In genomic region chr6:20212392-20213111, GRCh38 we compare ENCODE assay signal across 8 cellular contexts. TPM values are rescaled to one million over a fixed set of nuclear protein-coding genes. Genes with fewer than 3 reads are reported as not detected.
A peak's percentile ranks its signal among the peaks of the same experiment; 100 is the strongest.
DNase-seq lines count a peak whose midpoint lies in the region; ATAC-seq and TF ChIP-seq lines count a peak whose summit lies in the region.

A gene with protein sequence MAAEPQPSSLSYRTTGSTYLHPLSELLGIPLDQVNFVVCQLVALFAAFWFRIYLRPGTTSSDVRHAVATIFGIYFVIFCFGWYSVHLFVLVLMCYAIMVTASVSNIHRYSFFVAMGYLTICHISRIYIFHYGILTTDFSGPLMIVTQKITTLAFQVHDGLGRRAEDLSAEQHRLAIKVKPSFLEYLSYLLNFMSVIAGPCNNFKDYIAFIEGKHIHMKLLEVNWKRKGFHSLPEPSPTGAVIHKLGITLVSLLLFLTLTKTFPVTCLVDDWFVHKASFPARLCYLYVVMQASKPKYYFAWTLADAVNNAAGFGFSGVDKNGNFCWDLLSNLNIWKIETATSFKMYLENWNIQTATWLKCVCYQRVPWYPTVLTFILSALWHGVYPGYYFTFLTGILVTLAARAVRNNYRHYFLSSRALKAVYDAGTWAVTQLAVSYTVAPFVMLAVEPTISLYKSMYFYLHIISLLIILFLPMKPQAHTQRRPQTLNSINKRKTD (minus strand): TSS chr6:20212469. CDS start chr6:20212234, 235 bp downstream.

- peak within 1 kb of the TSS; percentile 93 for H4K8ac ChIP-seq in mesenchymal stem cell (ENCODE audit: low read length)

- H3K79me1 ChIP-seq in mesenchymal stem cell (replicated peaks; ENCODE audit: low read length, poor library complexity, severe bottlenecking), result peaks cover 4% of the 10 kb centered on the region

- H3K27ac Mint-ChIP-seq in CD14-positive monocyte, result peak within 1 kb of the TSS; percentile 93 to 98 (median 97)
- peak within 1 kb of the TSS; percentile 95 for H3K27ac Mint-ChIP-seq in activated CD4-positive, alpha-beta memory T cell treated with anti-CD3 and anti-CD28 coated beads, Interleukin-2, amount 10 ng/mL, durations not matched to agents 7 days and 5 days

- intact Hi-C loops in CD14-positive monocyte (cut with micrococcal nuclease), result loop anchor here in 1 of 2 donors (5.0 to 10.0 kb wide), 2 partner anchors 45 to 88 kb away; no protein-coding TSS in a partner anchor

- H3K18ac ChIP-seq in mesenchymal stem cell (ENCODE audit: low read depth in 1 of 2, low read length in 2 of 2), result peak within 1 kb of the TSS; percentile 79 to 83

- CTCF ChIA-PET in activated CD4-positive, alpha-beta memory T cell treated with anti-CD3 and anti-CD28 coated beads, Interleukin-2, amount 10 ng/mL, durations not matched to agents 7 days and 5 days (lab: Charles Lee), result interaction anchor here (0.7 to 3.2 kb wide), 10 partner anchors 9 to 322 kb away, joined by 3 to 18 read pairs (median 4); partner anchors contain the start of gene CDKAL1

- no peaks in the 10 kb centered on the region for H3K36me3 Mint-ChIP-seq in CD14-positive monocyte
- H3K36me3 Mint-ChIP-seq in activated CD4-positive, alpha-beta memory T cell treated with anti-CD3 and anti-CD28 coated beads, Interleukin-2, amount 10 ng/mL, durations not matched to agents 7 days and 5 days (ENCODE audit: low read depth), result peaks cover 3% of the 10 kb centered on the region

- H4K91ac ChIP-seq in mesenchymal stem cell (ENCODE audit: low read length), result peak within 1 kb of the TSS; percentile 47

- no peak for TF ChIP-seq CTCF in CD14-positive monocyte (IDR thresholded peaks at IDR 0.05)

- H3K9me3 Mint-ChIP-seq in CD14-positive monocyte, result no peaks in the 10 kb centered on the region
- no peaks in the 10 kb centered on the region for H3K9me3 Mint-ChIP-seq in activated CD4-positive, alpha-beta memory T cell treated with anti-CD3 and anti-CD28 coated beads, Interleukin-2, amount 10 ng/mL, durations not matched to agents 7 days and 5 days

- peak within 1 kb of the TSS; percentile 44 for H2BK15ac ChIP-seq in mesenchymal stem cell (ENCODE audit: low read depth, poor library complexity, severe bottlenecking)

- H2AK5ac ChIP-seq in mesenchymal stem cell (ENCODE audit: low read length, severe bottlenecking), result no peak within 1 kb of the TSS

- peak within 1 kb of the TSS; percentile 92 to 98 for H3K4me3 Mint-ChIP-seq in CD14-positive monocyte
- peak within 1 kb of the TSS; percentile 93 for H3K4me3 Mint-ChIP-seq in activated CD4-positive, alpha-beta memory T cell treated with anti-CD3 and anti-CD28 coated beads, Interleukin-2, amount 10 ng/mL, durations not matched to agents 7 days and 5 days

- H3K23ac ChIP-seq in mesenchymal stem cell (ENCODE audit: low read length in 2 of 2), result peak within 1 kb of the TSS in 1 of 2 experiments; percentile 66

- peak within 1 kb of the TSS; percentile 73 for H3K4me2 ChIP-seq in mesenchymal stem cell (ENCODE audit: low read length, poor library complexity, severe bottlenecking)

- peak within 1 kb of the TSS; percentile 84 for H3K9ac ChIP-seq in mesenchymal stem cell (ENCODE audit: low read length)

- POLR2A ChIA-PET in activated CD4-positive, alpha-beta memory T cell treated with anti-CD3 and anti-CD28 coated beads, Interleukin-2, amount 10 ng/mL, durations not matched to agents 7 days and 5 days (lab: Charles Lee), result interaction anchor here (0.7 to 4.2 kb wide), 15 partner anchors 10 to 323 kb away, joined by 3 to 42 read pairs (median 4); partner anchors contain the start of genes CDKAL1 and E2F3

- H3K14ac ChIP-seq in mesenchymal stem cell (ENCODE audit: low read length in 2 of 2), result peak within 1 kb of the TSS in 1 of 2 experiments; percentile 95

- WGBS in mesenchymal stem cell, result under 1% methylated on average over 32 of the region's 60 CpGs

- DNase-seq in CD14-positive monocyte (ENCODE audit: low spot score) (peak; percentile 58), NCI-H69 (lab: John Stamatoyannopoulos, UW) (peak; percentile 99), mesenchymal stem cell (peak; percentile 95)
- DNase-seq in activated CD4-positive, alpha-beta memory T cell treated with anti-CD3 and anti-CD28 coated beads, Interleukin-2, amount 10 ng/mL, durations not matched to agents 7 days and 5 days, result peak; percentile 79
- peak; percentile 13 for DNase-seq in effector CD8-positive, alpha-beta T cell (lab: John Stamatoyannopoulos, UW)
- DNase-seq in stimulated activated CD8-positive, alpha-beta memory T cell treated with anti-CD3 and anti-CD28 coated beads, Interleukin-12 subunit alpha, Interleukin-12 subunit beta, amount 100 ng/mL, for 24 hours (ENCODE audit: extremely low read depth), result peak; percentile 37

- H3K4ac ChIP-seq in mesenchymal stem cell (ENCODE audit: low read depth in 1 of 2, low read length in 2 of 2), result peak within 1 kb of the TSS; percentile 40 to 82

- H2BK12ac ChIP-seq in mesenchymal stem cell (ENCODE audit: low read length in 2 of 2), result peak within 1 kb of the TSS; percentile 18 to 67

- peak within 1 kb of the TSS; percentile 74 for H2AFZ ChIP-seq in mesenchymal stem cell (ENCODE audit: low read depth, low read length)

- H3K4me1 Mint-ChIP-seq in CD14-positive monocyte, result peaks cover 61% of the 10 kb centered on the region
- H3K4me1 Mint-ChIP-seq in activated CD4-positive, alpha-beta memory T cell treated with anti-CD3 and anti-CD28 coated beads, Interleukin-2, amount 10 ng/mL, durations not matched to agents 7 days and 5 days, result peaks cover 47% of the 10 kb centered on the region

- H3K27me3 Mint-ChIP-seq in CD14-positive monocyte (ENCODE audit: low read depth in 3 of 3), result no peaks in the 10 kb centered on the region
- no peaks in the 10 kb centered on the region for H3K27me3 Mint-ChIP-seq in activated CD4-positive, alpha-beta memory T cell treated with anti-CD3 and anti-CD28 coated beads, Interleukin-2, amount 10 ng/mL, durations not matched to agents 7 days and 5 days

- no peaks in the 10 kb centered on the region for H3K27me3 ChIP-seq in mesenchymal stem cell (ENCODE audit: control insufficient read depth in 1 of 2, insufficient read depth in 1 of 2, low read length in 2 of 2)

- H3K4me1 ChIP-seq in mesenchymal stem cell (ENCODE audit: control insufficient read depth, insufficient read depth, low read depth, low read length), result peaks cover 7% of the 10 kb centered on the region

- peak within 1 kb of the TSS; percentile 54 for H3K27ac ChIP-seq in mesenchymal stem cell (ENCODE audit: low read length, poor library complexity, severe bottlenecking)

- peak; percentile 90 for ATAC-seq in GM19328 (IDR thresholded peaks at IDR 0.05; ENCODE audit: unreplicated experiment)
- peak; percentile 87 for ATAC-seq in HG03460 (IDR thresholded peaks at IDR 0.05; ENCODE audit: unreplicated experiment)

- no peaks in the 10 kb centered on the region for H3K36me3 ChIP-seq in mesenchymal stem cell (ENCODE audit: control insufficient read depth in 1 of 2, insufficient read depth in 2 of 2, low read depth in 1 of 2, low read length in 2 of 2)

- peak within 1 kb of the TSS; percentile 73 to 91 for H3K4me3 ChIP-seq in mesenchymal stem cell (ENCODE audit: insufficient read depth in 1 of 2, low read depth in 1 of 2, low read length in 2 of 2)

- H3K9me3 ChIP-seq in mesenchymal stem cell (ENCODE audit: control insufficient read depth, low read length), result no peaks in the 10 kb centered on the region

- no peak within 1 kb of the TSS for H2BK120ac ChIP-seq in mesenchymal stem cell (ENCODE audit: low read depth, low read length)

- no peak within 1 kb of the TSS for H2BK5ac ChIP-seq in mesenchymal stem cell (ENCODE audit: low read depth, low read length, poor library complexity, severe bottlenecking)

RNA-seq across cellular contexts. Expression of the gene that starts here (rescaled TPM):
- 1 to 10 TPM; 6.8 to 8.1 TPM for polyA plus RNA-seq in CD14-positive monocyte
- 10 to 100 TPM; 25.5 to 27.1 TPM for total RNA-seq in activated CD4-positive, alpha-beta memory T cell treated with anti-CD3 and anti-CD28 coated beads, Interleukin-2, amount 10 ng/mL, durations not matched to agents 7 days and 5 days
- polyA plus RNA-seq in mesenchymal stem cell (2013, experiment 1 of 2), result 2.7 TPM
- polyA plus RNA-seq in mesenchymal stem cell (2013, experiment 2 of 2), result 2.9 TPM

Comparison
In these comparisons a context has a peak if more than half of its experiments do, and no peak if none do; other contexts are left out.
1. Peak in every context shown above with its lines: DNase-seq, ATAC-seq, H3K4me3 ChIP-seq and H3K27ac ChIP-seq.
2. DNase-seq: peak in every context shown above with its lines; median percentile 99 in NCI-H69; 95 in mesenchymal stem cell; 79 in activated CD4-positive, alpha-beta memory T cell treated with anti-CD3 and anti-CD28 coated beads, Interleukin-2, amount 10 ng/mL, durations not matched to agents 7 days and 5 days; 58 in CD14-positive monocyte; 37 in stimulated activated CD8-positive, alpha-beta memory T cell treated with anti-CD3 and anti-CD28 coated beads, Interleukin-12 subunit alpha, Interleukin-12 subunit beta, amount 100 ng/mL, for 24 hours; 13 in effector CD8-positive, alpha-beta T cell.